Comparison of ENCODE assay signal across 1 cellular context in the genomic region with DNA sequence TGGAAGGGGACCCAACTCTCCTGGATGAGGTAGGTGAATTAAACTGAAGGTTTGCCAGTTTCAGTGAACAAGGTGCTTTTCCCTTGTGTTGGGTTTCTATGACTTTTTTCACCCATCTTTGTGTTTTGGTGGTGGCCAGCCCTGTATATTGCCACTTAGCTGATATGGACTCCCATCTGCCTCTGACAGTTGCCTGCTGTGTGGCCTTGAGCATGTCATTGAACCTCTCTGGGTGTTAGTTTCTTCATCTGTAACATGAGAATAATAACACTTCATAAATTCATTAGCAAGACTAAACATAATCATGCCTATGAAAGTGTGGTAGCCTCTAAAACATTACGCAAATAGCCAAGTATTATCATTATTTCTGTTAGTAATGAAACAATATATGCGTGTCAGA.
TF ChIP-seq lines count a peak whose summit lies in the region.

No MANE protein-coding gene starts in this region.

TF ChIP-seq in IMR-90, 13 proteins besides CTCF, POLR2A, EP300 and RAD21:
- TF ChIP-seq BHLHE40 (IDR thresholded peaks at IDR 0.05; ENCODE audit: low read depth, low read length) (no peak), NFE2L2 (IDR thresholded peaks at IDR 0.05; ENCODE audit: low read depth, low read length) (no peak), FOS (IDR thresholded peaks at IDR 0.05; ENCODE audit: low read depth, low read length) (no peak), SMC3 (IDR thresholded peaks at IDR 0.05; ENCODE audit: low read depth, low read length) (no peak), MAZ (IDR thresholded peaks at IDR 0.05; ENCODE audit: borderline replicate concordance, low read depth, low read length) (no peak), RCOR1 (IDR thresholded peaks at IDR 0.05; ENCODE audit: insufficient replicate concordance, low read length) (no peak), CHD1 (IDR thresholded peaks at IDR 0.05; ENCODE audit: low read depth, low read length) (no peak), MXI1 (IDR thresholded peaks at IDR 0.05; ENCODE audit: borderline replicate concordance, low read depth, low read length) (no peak), RFX5 (IDR thresholded peaks at IDR 0.05; ENCODE audit: low read depth, low read length) (no peak), MAFK (IDR thresholded peaks at IDR 0.05; ENCODE audit: low read depth, low read length) (no peak), CEBPB (IDR thresholded peaks at IDR 0.05; ENCODE audit: low read depth, low read length) (no peak)
- TF ChIP-seq, protein P1, sequence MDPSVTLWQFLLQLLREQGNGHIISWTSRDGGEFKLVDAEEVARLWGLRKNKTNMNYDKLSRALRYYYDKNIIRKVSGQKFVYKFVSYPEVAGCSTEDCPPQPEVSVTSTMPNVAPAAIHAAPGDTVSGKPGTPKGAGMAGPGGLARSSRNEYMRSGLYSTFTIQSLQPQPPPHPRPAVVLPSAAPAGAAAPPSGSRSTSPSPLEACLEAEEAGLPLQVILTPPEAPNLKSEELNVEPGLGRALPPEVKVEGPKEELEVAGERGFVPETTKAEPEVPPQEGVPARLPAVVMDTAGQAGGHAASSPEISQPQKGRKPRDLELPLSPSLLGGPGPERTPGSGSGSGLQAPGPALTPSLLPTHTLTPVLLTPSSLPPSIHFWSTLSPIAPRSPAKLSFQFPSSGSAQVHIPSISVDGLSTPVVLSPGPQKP (IDR thresholded peaks at IDR 0.05; ENCODE audit: borderline replicate concordance, low read depth, low read length): no peak
- TF ChIP-seq, protein P2, sequence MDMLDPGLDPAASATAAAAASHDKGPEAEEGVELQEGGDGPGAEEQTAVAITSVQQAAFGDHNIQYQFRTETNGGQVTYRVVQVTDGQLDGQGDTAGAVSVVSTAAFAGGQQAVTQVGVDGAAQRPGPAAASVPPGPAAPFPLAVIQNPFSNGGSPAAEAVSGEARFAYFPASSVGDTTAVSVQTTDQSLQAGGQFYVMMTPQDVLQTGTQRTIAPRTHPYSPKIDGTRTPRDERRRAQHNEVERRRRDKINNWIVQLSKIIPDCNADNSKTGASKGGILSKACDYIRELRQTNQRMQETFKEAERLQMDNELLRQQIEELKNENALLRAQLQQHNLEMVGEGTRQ (IDR thresholded peaks at IDR 0.05; ENCODE audit: low read depth, low read length): no peak
TF ChIP-seq in IMR-90: peak in this region for 0.
